10 cellular contexts compared by ENCODE assay signal in the genomic region with DNA sequence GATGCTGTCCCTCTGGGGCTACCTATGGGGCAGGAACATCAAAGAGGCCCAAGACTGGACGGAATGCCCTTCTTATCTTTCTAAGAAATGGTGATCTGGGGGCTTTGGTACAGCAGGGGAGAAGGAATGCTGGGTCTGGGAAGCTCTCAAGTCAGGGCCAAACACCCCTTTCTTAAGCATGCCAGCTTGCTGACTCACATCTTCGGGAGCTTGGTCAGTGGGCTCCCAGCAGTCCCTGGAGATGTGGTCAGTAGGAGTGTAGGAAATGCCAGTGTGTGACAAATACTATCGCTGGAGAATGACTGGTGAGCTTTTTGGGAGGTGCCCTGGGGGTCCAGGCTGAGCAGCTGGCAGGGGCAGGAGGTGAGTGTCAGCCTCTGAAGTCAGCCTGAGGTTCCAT.
DNase-seq lines count a peak whose midpoint lies in the region; ATAC-seq and TF ChIP-seq lines count a peak whose summit lies in the region.
"Had no signal": no experiment of that assay in that cellular context is flagged by ENCODE, and none has a peak within 500 bp of the region (broad histone marks: within the 10 kb centered on the region; RNA-seq: fewer than 3 reads in every experiment).

No MANE protein-coding gene starts in this region.

- H3K9me3 Mint-ChIP-seq in activated CD4-positive, alpha-beta T cell treated with anti-CD3 and anti-CD28 coated beads, Interleukin-2, amount 10 ng/mL, durations not matched to agents 7 days and 5 days: peaks cover 19% of the 10 kb centered on the region

- peak; percentile 99 for DNase-seq in ELR (ENCODE audit: low read depth)
- peak; percentile 81 for DNase-seq in fibroblast of peridontal ligament (ENCODE audit: extremely low read depth)
- DNase-seq in renal cortical epithelial cell (ENCODE audit: low read depth): peak; percentile 94
- DNase-seq in right atrium auricular region (ENCODE audit: low spot score): no peak
- no peak for DNase-seq in RPMI8226
- no peak for DNase-seq in activated CD4-positive, alpha-beta T cell treated with anti-CD3 and anti-CD28 coated beads, Interleukin-2, amount 10 ng/mL, durations not matched to agents 7 days and 5 days
- DNase-seq: activated CD4-positive, alpha-beta T cell treated with anti-CD3 and anti-CD28 coated beads for 36 hours had no signal

- no peak for TF ChIP-seq CTCF in right atrium auricular region (IDR thresholded peaks at IDR 0.05)

- no peaks in the 10 kb centered on the region for H3K9me3 ChIP-seq in right atrium auricular region

- no peak overlapping the region for H3K4me3 Mint-ChIP-seq in activated CD4-positive, alpha-beta T cell treated with anti-CD3 and anti-CD28 coated beads, Interleukin-2, amount 10 ng/mL, durations not matched to agents 7 days and 5 days
- H3K4me3 Mint-ChIP-seq: activated CD4-positive, alpha-beta T cell treated with anti-CD3 and anti-CD28 coated beads for 36 hours had no signal

- ATAC-seq in SK-N-SH treated with all-trans-retinoic acid at 6 μM for 48 hours (peak; percentile 71), GM21367 (IDR thresholded peaks at IDR 0.05; ENCODE audit: unreplicated experiment) (no peak)
- ATAC-seq: activated CD4-positive, alpha-beta T cell treated with anti-CD3 and anti-CD28 coated beads for 36 hours had no signal

- peaks cover 2% of the 10 kb centered on the region for H3K36me3 Mint-ChIP-seq in activated CD4-positive, alpha-beta T cell treated with anti-CD3 and anti-CD28 coated beads, Interleukin-2, amount 10 ng/mL, durations not matched to agents 7 days and 5 days (ENCODE audit: low read depth)

- H3K4me3 ChIP-seq in right atrium auricular region: no peak overlapping the region
- H3K4me3 ChIP-seq: skin epidermis had no signal

- H3K27ac ChIP-seq in right atrium auricular region: peak overlapping the region in 1 of 2 donors; percentile 1

- H3K36me3 ChIP-seq in right atrium auricular region: no peaks in the 10 kb centered on the region

- peaks cover 0 to 23% of the 10 kb centered on the region in 2 donors for H3K4me1 ChIP-seq in right atrium auricular region

- no peaks in the 10 kb centered on the region for H3K27me3 ChIP-seq in right atrium auricular region

- peaks cover 1% of the 10 kb centered on the region for H3K27me3 Mint-ChIP-seq in activated CD4-positive, alpha-beta T cell treated with anti-CD3 and anti-CD28 coated beads, Interleukin-2, amount 10 ng/mL, durations not matched to agents 7 days and 5 days
- H3K27me3 Mint-ChIP-seq: activated CD4-positive, alpha-beta T cell treated with anti-CD3 and anti-CD28 coated beads for 36 hours had no signal

- H3K4me1 Mint-ChIP-seq in activated CD4-positive, alpha-beta T cell treated with anti-CD3 and anti-CD28 coated beads, Interleukin-2, amount 10 ng/mL, durations not matched to agents 7 days and 5 days: no peaks in the 10 kb centered on the region
- H3K4me1 Mint-ChIP-seq: activated CD4-positive, alpha-beta T cell treated with anti-CD3 and anti-CD28 coated beads for 36 hours had no signal

- POLR2A ChIA-PET in activated CD4-positive, alpha-beta T cell treated with anti-CD3 and anti-CD28 coated beads, Interleukin-2, amount 10 ng/mL, durations not matched to agents 7 days and 5 days (lab: Charles Lee): no interaction called here

- no peak overlapping the region for H3K27ac Mint-ChIP-seq in activated CD4-positive, alpha-beta T cell treated with anti-CD3 and anti-CD28 coated beads, Interleukin-2, amount 10 ng/mL, durations not matched to agents 7 days and 5 days
- H3K27ac Mint-ChIP-seq: activated CD4-positive, alpha-beta T cell treated with anti-CD3 and anti-CD28 coated beads for 36 hours had no signal

- CTCF ChIA-PET in activated CD4-positive, alpha-beta T cell treated with anti-CD3 and anti-CD28 coated beads, Interleukin-2, amount 10 ng/mL, durations not matched to agents 7 days and 5 days (lab: Charles Lee): interaction anchor here (0.6 kb wide), 1 partner anchor 54 kb away, joined by 3 read pairs; no protein-coding TSS in a partner anchor

TF ChIP-seq in SK-N-SH treated with all-trans-retinoic acid at 6 μM for 48 hours, 23 proteins besides CTCF, POLR2A, EP300 and RAD21 (continues in another document):
- TF ChIP-seq, protein P1, sequence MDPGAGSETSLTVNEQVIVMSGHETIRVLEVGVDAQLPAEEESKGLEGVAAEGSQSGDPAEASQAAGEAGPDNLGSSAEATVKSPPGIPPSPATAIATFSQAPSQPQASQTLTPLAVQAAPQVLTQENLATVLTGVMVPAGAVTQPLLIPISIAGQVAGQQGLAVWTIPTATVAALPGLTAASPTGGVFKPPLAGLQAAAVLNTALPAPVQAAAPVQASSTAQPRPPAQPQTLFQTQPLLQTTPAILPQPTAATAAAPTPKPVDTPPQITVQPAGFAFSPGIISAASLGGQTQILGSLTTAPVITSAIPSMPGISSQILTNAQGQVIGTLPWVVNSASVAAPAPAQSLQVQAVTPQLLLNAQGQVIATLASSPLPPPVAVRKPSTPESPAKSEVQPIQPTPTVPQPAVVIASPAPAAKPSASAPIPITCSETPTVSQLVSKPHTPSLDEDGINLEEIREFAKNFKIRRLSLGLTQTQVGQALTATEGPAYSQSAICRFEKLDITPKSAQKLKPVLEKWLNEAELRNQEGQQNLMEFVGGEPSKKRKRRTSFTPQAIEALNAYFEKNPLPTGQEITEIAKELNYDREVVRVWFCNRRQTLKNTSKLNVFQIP (CRISPR knock-in tag; IDR thresholded peaks at IDR 0.05; ENCODE audit: borderline replicate concordance, low read depth): no peak
- no peak for TF ChIP-seq ZC3H10 (CRISPR knock-in tag; IDR thresholded peaks at IDR 0.05)
- no peak for TF ChIP-seq TOX (CRISPR knock-in tag; IDR thresholded peaks at IDR 0.05; ENCODE audit: borderline replicate concordance)
- TF ChIP-seq ARNTL (CRISPR knock-in tag; IDR thresholded peaks at IDR 0.05; ENCODE audit: borderline replicate concordance, low read depth): no peak
- TF ChIP-seq, protein P2, sequence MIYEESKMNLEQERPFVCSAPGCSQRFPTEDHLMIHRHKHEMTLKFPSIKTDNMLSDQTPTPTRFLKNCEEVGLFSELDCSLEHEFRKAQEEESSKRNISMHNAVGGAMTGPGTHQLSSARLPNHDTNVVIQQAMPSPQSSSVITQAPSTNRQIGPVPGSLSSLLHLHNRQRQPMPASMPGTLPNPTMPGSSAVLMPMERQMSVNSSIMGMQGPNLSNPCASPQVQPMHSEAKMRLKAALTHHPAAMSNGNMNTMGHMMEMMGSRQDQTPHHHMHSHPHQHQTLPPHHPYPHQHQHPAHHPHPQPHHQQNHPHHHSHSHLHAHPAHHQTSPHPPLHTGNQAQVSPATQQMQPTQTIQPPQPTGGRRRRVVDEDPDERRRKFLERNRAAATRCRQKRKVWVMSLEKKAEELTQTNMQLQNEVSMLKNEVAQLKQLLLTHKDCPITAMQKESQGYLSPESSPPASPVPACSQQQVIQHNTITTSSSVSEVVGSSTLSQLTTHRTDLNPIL (CRISPR knock-in tag; IDR thresholded peaks at IDR 0.05; ENCODE audit: low read depth): no peak
- TF ChIP-seq BACH2 (CRISPR knock-in tag; IDR thresholded peaks at IDR 0.05; ENCODE audit: borderline replicate concordance): no peak
- TF ChIP-seq SNAI2 (CRISPR knock-in tag; IDR thresholded peaks at IDR 0.05): 0 out of 2 replicates have a peak, but pooled peaks have one; percentile 21
- TF ChIP-seq ISL1 (CRISPR knock-in tag; IDR thresholded peaks at IDR 0.05): peak; percentile 50
- TF ChIP-seq GLIS3 (CRISPR knock-in tag; IDR thresholded peaks at IDR 0.05): no peak
- TF ChIP-seq ZNF8 (CRISPR knock-in tag; IDR thresholded peaks at IDR 0.05): no peak
- TF ChIP-seq TCF4 (CRISPR knock-in tag; IDR thresholded peaks at IDR 0.05; ENCODE audit: borderline replicate concordance): no peak
- no peak for TF ChIP-seq PPARA (CRISPR knock-in tag; IDR thresholded peaks at IDR 0.05; ENCODE audit: borderline replicate concordance)
- TF ChIP-seq ZFP3 (CRISPR knock-in tag; IDR thresholded peaks at IDR 0.05): peak; percentile 29; the same call in 1 of the 2 replicates
- no peak for TF ChIP-seq ZNF70 (CRISPR knock-in tag; IDR thresholded peaks at IDR 0.05)
- TF ChIP-seq, protein P3, sequence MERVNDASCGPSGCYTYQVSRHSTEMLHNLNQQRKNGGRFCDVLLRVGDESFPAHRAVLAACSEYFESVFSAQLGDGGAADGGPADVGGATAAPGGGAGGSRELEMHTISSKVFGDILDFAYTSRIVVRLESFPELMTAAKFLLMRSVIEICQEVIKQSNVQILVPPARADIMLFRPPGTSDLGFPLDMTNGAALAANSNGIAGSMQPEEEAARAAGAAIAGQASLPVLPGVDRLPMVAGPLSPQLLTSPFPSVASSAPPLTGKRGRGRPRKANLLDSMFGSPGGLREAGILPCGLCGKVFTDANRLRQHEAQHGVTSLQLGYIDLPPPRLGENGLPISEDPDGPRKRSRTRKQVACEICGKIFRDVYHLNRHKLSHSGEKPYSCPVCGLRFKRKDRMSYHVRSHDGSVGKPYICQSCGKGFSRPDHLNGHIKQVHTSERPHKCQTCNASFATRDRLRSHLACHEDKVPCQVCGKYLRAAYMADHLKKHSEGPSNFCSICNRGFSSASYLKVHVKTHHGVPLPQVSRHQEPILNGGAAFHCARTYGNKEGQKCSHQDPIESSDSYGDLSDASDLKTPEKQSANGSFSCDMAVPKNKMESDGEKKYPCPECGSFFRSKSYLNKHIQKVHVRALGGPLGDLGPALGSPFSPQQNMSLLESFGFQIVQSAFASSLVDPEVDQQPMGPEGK (CRISPR knock-in tag; IDR thresholded peaks at IDR 0.05; ENCODE audit: borderline replicate concordance): peak; percentile 89
- TF ChIP-seq, protein P4, sequence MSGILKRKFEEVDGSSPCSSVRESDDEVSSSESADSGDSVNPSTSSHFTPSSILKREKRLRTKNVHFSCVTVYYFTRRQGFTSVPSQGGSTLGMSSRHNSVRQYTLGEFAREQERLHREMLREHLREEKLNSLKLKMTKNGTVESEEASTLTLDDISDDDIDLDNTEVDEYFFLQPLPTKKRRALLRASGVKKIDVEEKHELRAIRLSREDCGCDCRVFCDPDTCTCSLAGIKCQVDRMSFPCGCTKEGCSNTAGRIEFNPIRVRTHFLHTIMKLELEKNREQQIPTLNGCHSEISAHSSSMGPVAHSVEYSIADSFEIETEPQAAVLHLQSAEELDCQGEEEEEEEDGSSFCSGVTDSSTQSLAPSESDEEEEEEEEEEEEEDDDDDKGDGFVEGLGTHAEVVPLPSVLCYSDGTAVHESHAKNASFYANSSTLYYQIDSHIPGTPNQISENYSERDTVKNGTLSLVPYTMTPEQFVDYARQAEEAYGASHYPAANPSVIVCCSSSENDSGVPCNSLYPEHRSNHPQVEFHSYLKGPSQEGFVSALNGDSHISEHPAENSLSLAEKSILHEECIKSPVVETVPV (CRISPR knock-in tag; IDR thresholded peaks at IDR 0.05): no peak
- no peak for TF ChIP-seq ZFP30 (CRISPR knock-in tag; IDR thresholded peaks at IDR 0.05)
- no peak for TF ChIP-seq ZNF565 (CRISPR knock-in tag; conservative IDR thresholded peaks at IDR 0.05; ENCODE audit: low read depth)
- no peak for TF ChIP-seq OSR1 (CRISPR knock-in tag; IDR thresholded peaks at IDR 0.05)
- TF ChIP-seq RARB (CRISPR knock-in tag; IDR thresholded peaks at IDR 0.05): no peak
- TF ChIP-seq ESRRG (CRISPR knock-in tag; IDR thresholded peaks at IDR 0.05): no peak

Comparison
In these comparisons a context has a peak if more than half of its experiments do, and no peak if none do; other contexts are left out.
1. DNase-seq: peak in ELR (single experiment), fibroblast of peridontal ligament (single experiment) and renal cortical epithelial cell (single experiment); none in right atrium auricular region (single experiment), RPMI8226 (single experiment) and activated CD4-positive, alpha-beta T cell treated with anti-CD3 and anti-CD28 coated beads, Interleukin-2, amount 10 ng/mL, durations not matched to agents 7 days and 5 days (single experiment).